ENCODE assay signal across 20 cellular contexts in the genomic region with DNA sequence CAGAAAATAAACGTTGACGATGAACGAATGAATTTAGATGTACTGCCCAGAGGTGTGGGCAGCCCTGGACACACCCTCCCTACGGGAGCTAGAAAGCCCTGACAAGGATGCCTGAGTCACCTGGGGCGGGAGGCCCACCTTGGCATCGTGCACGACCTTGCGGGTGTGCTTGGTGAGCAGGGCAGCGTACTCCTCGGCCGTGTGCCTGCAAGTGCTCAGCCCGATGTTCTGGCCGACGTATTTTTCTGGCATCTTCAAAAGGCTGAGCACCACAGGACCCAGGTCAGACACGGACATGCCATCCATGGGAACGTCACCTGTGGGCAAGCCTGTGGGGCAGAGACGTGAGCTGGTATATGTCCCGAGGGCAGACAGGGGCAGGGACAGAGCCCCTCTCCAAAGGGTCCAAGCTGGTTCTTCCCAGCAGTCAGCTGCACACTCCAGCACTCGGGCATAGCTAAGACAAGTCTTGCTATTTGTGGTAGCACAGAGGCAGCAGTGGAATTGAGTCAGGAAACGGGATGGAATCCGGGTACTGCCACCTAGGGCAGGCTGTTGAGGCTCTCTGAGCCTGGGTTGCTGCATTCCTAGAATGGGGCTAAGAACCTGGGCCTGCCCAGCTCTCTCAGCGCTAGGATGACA. TPM values are rescaled to one million over a fixed set of nuclear protein-coding genes. Genes with fewer than 3 reads are reported as not detected.
DNase-seq lines count a peak whose midpoint lies in the region; ATAC-seq and TF ChIP-seq lines count a peak whose summit lies in the region.
"Had no signal": no experiment of that assay in that cellular context is flagged by ENCODE, and none has a peak within 500 bp of the region (broad histone marks: within the 10 kb centered on the region; RNA-seq: fewer than 3 reads in every experiment).

No MANE protein-coding gene starts in this region.

- TF ChIP-seq CTCF in 22Rv1 (IDR thresholded peaks at IDR 0.05): no peak
- no peak for TF ChIP-seq CTCF in GM23338 (conservative IDR thresholded peaks at IDR 0.05; ENCODE audit: low read depth in 2 of 2)

- no peaks in the 10 kb centered on the region for H3K9me3 Mint-ChIP-seq in GM23338
- H3K9me3 Mint-ChIP-seq in activated T-helper 1 cell treated with anti-CD3 and anti-CD28 coated beads, Interleukin-12 subunit alpha, Interleukin-12 subunit beta, Interleukin-2, Interleukin-4 antibody, amounts not matched to agents 30 ng/mL and 10 ng/mL and 1 ng/mL, durations not matched to agents 14 hours and 24 hours and 36 hours: no peaks in the 10 kb centered on the region

- H3K27me3 Mint-ChIP-seq in GM23338 (ENCODE audit: insufficient read depth, low read depth, poor library complexity): peaks cover 18% of the 10 kb centered on the region
- H3K27me3 Mint-ChIP-seq in activated T-helper 1 cell treated with anti-CD3 and anti-CD28 coated beads, Interleukin-12 subunit alpha, Interleukin-12 subunit beta, Interleukin-2, Interleukin-4 antibody, amounts not matched to agents 30 ng/mL and 10 ng/mL and 1 ng/mL, durations not matched to agents 14 hours and 24 hours and 36 hours (ENCODE audit: insufficient read depth): no peaks in the 10 kb centered on the region
- H3K27me3 Mint-ChIP-seq: B cell had no signal

- H3K4me3 Mint-ChIP-seq in GM23338: peak overlapping the region; percentile 29; the same call in 1 of the 3 replicates
- no peak overlapping the region for H3K4me3 Mint-ChIP-seq in activated T-helper 1 cell treated with anti-CD3 and anti-CD28 coated beads, Interleukin-12 subunit alpha, Interleukin-12 subunit beta, Interleukin-2, Interleukin-4 antibody, amounts not matched to agents 30 ng/mL and 10 ng/mL and 1 ng/mL, durations not matched to agents 14 hours and 24 hours and 36 hours
- H3K4me3 Mint-ChIP-seq: B cell had no signal

- no peak overlapping the region for H2AFZ ChIP-seq in GM23338

- H3K27me3 ChIP-seq in GM23338 (ENCODE audit: insufficient read depth): no peaks in the 10 kb centered on the region
- H3K27me3 ChIP-seq: cardiac muscle cell, gastroesophageal sphincter, neutrophil, upper lobe of left lung had no signal

- no peaks in the 10 kb centered on the region for H3K9me2 ChIP-seq in GM23338 (ENCODE audit: insufficient read depth)

- H4K20me1 ChIP-seq in GM23338 (replicated peaks; ENCODE audit: insufficient read depth): peaks cover 6% of the 10 kb centered on the region; the same call in 1 of the 2 replicates

- ATAC-seq in GM23338 (no peak), GM19023 (IDR thresholded peaks at IDR 0.05; ENCODE audit: unreplicated experiment) (no peak)
- ATAC-seq: gastroesophageal sphincter had no signal

- H3K4me1 Mint-ChIP-seq in GM23338: peaks cover 12% of the 10 kb centered on the region
- H3K4me1 Mint-ChIP-seq in activated T-helper 1 cell treated with anti-CD3 and anti-CD28 coated beads, Interleukin-12 subunit alpha, Interleukin-12 subunit beta, Interleukin-2, Interleukin-4 antibody, amounts not matched to agents 30 ng/mL and 10 ng/mL and 1 ng/mL, durations not matched to agents 14 hours and 24 hours and 36 hours (ENCODE audit: low read depth): peaks cover 21% of the 10 kb centered on the region
- H3K4me1 Mint-ChIP-seq: B cell had no signal

- H3K36me3 Mint-ChIP-seq in GM23338 (ENCODE audit: low read depth): peaks cover 47% of the 10 kb centered on the region
- peaks cover 17% of the 10 kb centered on the region for H3K36me3 Mint-ChIP-seq in activated T-helper 1 cell treated with anti-CD3 and anti-CD28 coated beads, Interleukin-12 subunit alpha, Interleukin-12 subunit beta, Interleukin-2, Interleukin-4 antibody, amounts not matched to agents 30 ng/mL and 10 ng/mL and 1 ng/mL, durations not matched to agents 14 hours and 24 hours and 36 hours (ENCODE audit: low read depth)

- H3F3A ChIP-seq in GM23338 (replicated peaks; ENCODE audit: low read depth): peaks cover 28% of the 10 kb centered on the region; the same call in 1 of the 2 replicates

- DNase-seq in GM23338 (ENCODE audit: low spot score): no peak
- DNase-seq in activated T-helper 1 cell treated with anti-CD3 and anti-CD28 coated beads, Interleukin-12 subunit alpha, Interleukin-12 subunit beta, Interleukin-2, Interleukin-4 antibody, amounts not matched to agents 30 ng/mL and 10 ng/mL and 1 ng/mL, durations not matched to agents 14 hours and 24 hours and 36 hours (ENCODE audit: low spot score): no peak
- DNase-seq in kidney tubule cell (ENCODE audit: low spot score): peak; percentile 20
- no peak for DNase-seq in NCI-H526 (lab: John Stamatoyannopoulos, UW)
- DNase-seq in ureter (ENCODE audit: low spot score): no peak
- no peak for DNase-seq in stimulated activated CD4-positive, alpha-beta T cell treated with anti-CD3 and anti-CD28 coated beads, Interleukin-2, amount 100 ng/mL, for 48 hours
- DNase-seq: activated naive CD4-positive, alpha-beta T cell treated with anti-CD3 and anti-CD28 coated beads, Interleukin-2, amount 50 U/mL, for 16 hours; DMS79 treated with DMSO at 0.1 percent for 48 hours; KBM-7; NCI-H1436; stimulated activated naive CD4-positive, alpha-beta T cell had no signal

- no peak overlapping the region for H3K4me2 ChIP-seq in GM23338

- intact Hi-C loops in activated T-helper 1 cell treated with anti-CD3 and anti-CD28 coated beads, Interleukin-12 subunit alpha, Interleukin-12 subunit beta, Interleukin-2, Interleukin-4 antibody, amounts not matched to agents 30 ng/mL and 10 ng/mL and 1 ng/mL, durations not matched to agents 14 hours and 24 hours and 36 hours (cut with micrococcal nuclease): no loop called here

- peaks cover 6% of the 10 kb centered on the region; the same call in 1 of the 2 replicates for H3K36me3 ChIP-seq in GM23338 (ENCODE audit: insufficient read depth)

- H3K79me2 ChIP-seq in GM23338 (replicated peaks; ENCODE audit: insufficient read depth): no peaks in the 10 kb centered on the region; the same call in 1 of the 2 replicates

- no peaks in the 10 kb centered on the region for H3K4me1 ChIP-seq in GM23338 (ENCODE audit: insufficient read depth)
- H3K4me1 ChIP-seq: gastroesophageal sphincter had no signal

- no peak overlapping the region for H3K4me3 ChIP-seq in GM23338
- H3K4me3 ChIP-seq: cardiac muscle cell, gastroesophageal sphincter, lung, upper lobe of left lung had no signal

- peak overlapping the region; percentile 52 for H3K27ac Mint-ChIP-seq in GM23338
- H3K27ac Mint-ChIP-seq in activated T-helper 1 cell treated with anti-CD3 and anti-CD28 coated beads, Interleukin-12 subunit alpha, Interleukin-12 subunit beta, Interleukin-2, Interleukin-4 antibody, amounts not matched to agents 30 ng/mL and 10 ng/mL and 1 ng/mL, durations not matched to agents 14 hours and 24 hours and 36 hours: peak overlapping the region; percentile 7
- H3K27ac Mint-ChIP-seq: B cell had no signal

- H3K27ac ChIP-seq in 22Rv1: 0 out of 2 replicates have a peak overlapping the region, but pooled peaks have one; percentile 18
- H3K27ac ChIP-seq in GM23338 (ENCODE audit: low read depth): no peak overlapping the region
- H3K27ac ChIP-seq: cardiac muscle cell, gastroesophageal sphincter, neutrophil, upper lobe of left lung, VCaP had no signal

TF ChIP-seq in GM23338, 12 proteins besides CTCF, POLR2A, EP300 and RAD21 (continues in another document):
- TF ChIP-seq ZNF331 (CRISPR knock-in tag; IDR thresholded peaks at IDR 0.05; ENCODE audit: low read depth) (no peak), ZNF114 (CRISPR knock-in tag; IDR thresholded peaks at IDR 0.05) (no peak), JUNB (IDR thresholded peaks at IDR 0.05; ENCODE audit: unreplicated experiment) (no peak), EZH2 (IDR thresholded peaks at IDR 0.05; ENCODE audit: low read depth, unreplicated experiment) (no peak), CREB1 (CRISPR knock-in tag; IDR thresholded peaks at IDR 0.05; ENCODE audit: low read depth) (no peak)

RNA-seq across cellular contexts. Expression of gene NMRAL1, which starts 10.8 kb away (rescaled TPM):
- 51.8 and 61.7 TPM in 2 replicates for total RNA-seq in GM23338 (2014; rRNA removed; shearing (Covaris generic))
- 50.4 and 50.7 TPM in 2 replicates for polyA plus RNA-seq in GM23338 (2016; fragmentation: Nextera tagmentation; extraction: Ambion mirVana)
- total RNA-seq in activated T-helper 1 cell treated with anti-CD3 and anti-CD28 coated beads, Interleukin-12 subunit alpha, Interleukin-12 subunit beta, Interleukin-2, Interleukin-4 antibody, amounts not matched to agents 30 ng/mL and 10 ng/mL and 1 ng/mL, durations not matched to agents 14 hours and 24 hours and 36 hours: 21.7 and 25.0 TPM in 2 replicates
- 54.5 TPM for total RNA-seq in ureter

RNA-seq across cellular contexts. Expression of gene HMOX2, which starts 12.6 kb away (rescaled TPM):
- total RNA-seq in GM23338 (2014; rRNA removed; shearing (Covaris generic)): 30.1 and 33.0 TPM in 2 replicates
- 38.1 and 40.9 TPM in 2 replicates for polyA plus RNA-seq in GM23338 (2016; fragmentation: Nextera tagmentation; extraction: Ambion mirVana)
- 64.7 and 68.4 TPM in 2 replicates for total RNA-seq in activated T-helper 1 cell treated with anti-CD3 and anti-CD28 coated beads, Interleukin-12 subunit alpha, Interleukin-12 subunit beta, Interleukin-2, Interleukin-4 antibody, amounts not matched to agents 30 ng/mL and 10 ng/mL and 1 ng/mL, durations not matched to agents 14 hours and 24 hours and 36 hours
- total RNA-seq in ureter: 44.2 TPM

RNA-seq across cellular contexts. Expression of gene DNAJA3, which starts 38.0 kb away (rescaled TPM):
- 75.5 and 75.9 TPM in 2 replicates for total RNA-seq in GM23338 (2014; rRNA removed; shearing (Covaris generic))
- 46.6 and 56.3 TPM in 2 replicates for polyA plus RNA-seq in GM23338 (2016; fragmentation: Nextera tagmentation; extraction: Ambion mirVana)
- total RNA-seq in activated T-helper 1 cell treated with anti-CD3 and anti-CD28 coated beads, Interleukin-12 subunit alpha, Interleukin-12 subunit beta, Interleukin-2, Interleukin-4 antibody, amounts not matched to agents 30 ng/mL and 10 ng/mL and 1 ng/mL, durations not matched to agents 14 hours and 24 hours and 36 hours: 103 and 107 TPM in 2 replicates
- 73.1 TPM for total RNA-seq in ureter

RNA-seq across cellular contexts. Expression of gene CORO7, which starts 47.2 kb away (rescaled TPM):
- 40.5 and 46.4 TPM in 2 replicates for total RNA-seq in GM23338 (2014; rRNA removed; shearing (Covaris generic))
- 14.2 and 19.1 TPM in 2 replicates for polyA plus RNA-seq in GM23338 (2016; fragmentation: Nextera tagmentation; extraction: Ambion mirVana)
- total RNA-seq in activated T-helper 1 cell treated with anti-CD3 and anti-CD28 coated beads, Interleukin-12 subunit alpha, Interleukin-12 subunit beta, Interleukin-2, Interleukin-4 antibody, amounts not matched to agents 30 ng/mL and 10 ng/mL and 1 ng/mL, durations not matched to agents 14 hours and 24 hours and 36 hours: 87.9 and 90.8 TPM in 2 replicates
- 43.8 TPM for total RNA-seq in ureter
